Comparison of ENCODE assay signal across 20 cellular contexts in the genomic region with DNA sequence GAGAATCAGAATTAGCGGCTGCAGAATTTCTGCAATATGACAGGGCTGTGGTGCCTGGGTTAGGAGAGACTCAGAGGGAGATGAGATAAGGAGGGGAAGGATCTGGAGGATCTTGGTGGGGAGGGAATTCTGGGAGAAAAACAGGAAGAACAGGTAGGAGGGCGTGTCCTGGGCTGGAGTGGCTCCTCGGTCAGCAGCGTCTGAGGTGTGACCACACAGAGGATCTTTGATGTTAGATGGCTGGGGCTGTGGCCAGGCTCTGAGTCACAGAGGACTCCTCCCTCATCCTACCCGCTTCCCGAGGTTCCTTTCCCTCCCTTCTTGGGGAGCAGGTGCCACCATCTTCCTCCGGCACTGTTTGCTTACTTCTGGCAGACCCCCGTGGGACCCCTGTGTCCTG. TPM values are rescaled to one million over a fixed set of nuclear protein-coding genes. Genes with fewer than 3 reads are reported as not detected.
DNase-seq lines count a peak whose midpoint lies in the region; ATAC-seq and TF ChIP-seq lines count a peak whose summit lies in the region.
"Had no signal": no experiment of that assay in that cellular context is flagged by ENCODE, and none has a peak within 500 bp of the region (broad histone marks: within the 10 kb centered on the region; RNA-seq: fewer than 3 reads in every experiment).

No MANE protein-coding gene starts in this region.

- 8% methylated on average over 8 of the region's 8 CpGs for WGBS in esophagus squamous epithelium, 2 donors

- no peak overlapping the region for H3K4me3 Mint-ChIP-seq in naive thymus-derived CD8-positive, alpha-beta T cell
- H3K4me3 Mint-ChIP-seq: activated naive CD4-positive, alpha-beta T cell treated with anti-CD3 and anti-CD28 coated beads, Interleukin-2, amount 10 ng/mL, durations not matched to agents 7 days and 5 days; dendritic cell treated with granulocyte-macrophage colony-stimulating factor and Interleukin-4, amounts not matched to agents 40 ng/mL and 50 ng/mL, for 4 days had no signal

- H3K9me2 ChIP-seq in PC-9 (ENCODE audit: insufficient read depth) = no peaks in the 10 kb centered on the region

- H3K9me3 ChIP-seq in PC-9 (ENCODE audit: insufficient read depth, low read depth) = no peaks in the 10 kb centered on the region
- no peaks in the 10 kb centered on the region for H3K9me3 ChIP-seq in esophagus squamous epithelium

- H4K20me1 ChIP-seq in PC-9 (ENCODE audit: insufficient read depth) = no peaks in the 10 kb centered on the region

- no peaks in the 10 kb centered on the region for H3K36me3 Mint-ChIP-seq in naive thymus-derived CD8-positive, alpha-beta T cell
- H3K36me3 Mint-ChIP-seq: activated naive CD4-positive, alpha-beta T cell treated with anti-CD3 and anti-CD28 coated beads, Interleukin-2, amount 10 ng/mL, durations not matched to agents 7 days and 5 days had no signal

- no peaks in the 10 kb centered on the region for H3K9me3 Mint-ChIP-seq in naive thymus-derived CD8-positive, alpha-beta T cell
- H3K9me3 Mint-ChIP-seq: activated naive CD4-positive, alpha-beta T cell treated with anti-CD3 and anti-CD28 coated beads, Interleukin-2, amount 10 ng/mL, durations not matched to agents 7 days and 5 days; dendritic cell treated with granulocyte-macrophage colony-stimulating factor and Interleukin-4, amounts not matched to agents 40 ng/mL and 50 ng/mL, for 4 days had no signal

- TF ChIP-seq CTCF in PC-9 (conservative IDR thresholded peaks at IDR 0.05) = no peak
- no peak for TF ChIP-seq CTCF in esophagus squamous epithelium (IDR thresholded peaks at IDR 0.05)
- no peak for TF ChIP-seq CTCF in omental fat pad (IDR thresholded peaks at IDR 0.05)

- peak overlapping the region in 1 of 10 donors; percentile 88 for H3K27ac Mint-ChIP-seq in naive thymus-derived CD8-positive, alpha-beta T cell
- H3K27ac Mint-ChIP-seq: activated naive CD4-positive, alpha-beta T cell treated with anti-CD3 and anti-CD28 coated beads, Interleukin-2, amount 10 ng/mL, durations not matched to agents 7 days and 5 days; dendritic cell treated with granulocyte-macrophage colony-stimulating factor and Interleukin-4, amounts not matched to agents 40 ng/mL and 50 ng/mL, for 4 days had no signal

- H3K4me1 ChIP-seq in PC-9 (replicated peaks; ENCODE audit: insufficient read depth) (peaks cover 69% of the 10 kb centered on the region), esophagus squamous epithelium (peaks cover 8 to 37% (median 11%) of the 10 kb centered on the region in 3 donors)

- no peak overlapping the region for H2AFZ ChIP-seq in PC-9

- POLR2A ChIA-PET in PC-9 (lab: Charles Lee; ENCODE audit: unreplicated experiment) = no interaction called here
- POLR2A ChIA-PET in naive thymus-derived CD8-positive, alpha-beta T cell (lab: Charles Lee) = no interaction called here

- peaks cover 0 to 1% (median 0%) of the 10 kb centered on the region in 4 donors for H3K4me1 Mint-ChIP-seq in naive thymus-derived CD8-positive, alpha-beta T cell
- H3K4me1 Mint-ChIP-seq: activated naive CD4-positive, alpha-beta T cell treated with anti-CD3 and anti-CD28 coated beads, Interleukin-2, amount 10 ng/mL, durations not matched to agents 7 days and 5 days had no signal

- BruUV-seq in PC-9 (replicated peaks; lab: Mats Ljungman, UMichigan) = no TSS peak

- CTCF ChIA-PET in PC-9 (lab: Charles Lee) = no interaction called here

- TF ChIP-seq POLR2A in esophagus squamous epithelium (IDR thresholded peaks at IDR 0.05) = no peak

- intact Hi-C loops in PC-9 (cut with micrococcal nuclease; ENCODE audit: unreplicated experiment) (no loop called here), esophagus squamous epithelium (cut with DNase I) (no loop called here)

- H3K27me3 Mint-ChIP-seq in naive thymus-derived CD8-positive, alpha-beta T cell = peaks cover 39 to 87% (median 61%) of the 10 kb centered on the region in 5 donors

- DNase-seq in ELF-1 (ENCODE audit: low read depth, low spot score) (peak; percentile 91), PC-9 (peak; percentile 91 to 97), esophagus squamous epithelium (lab: John Stamatoyannopoulos, UW) (no peak), omental fat pad (ENCODE audit: low spot score) (no peak), NCI-H2171 treated with DMSO at 0.1 percent for 48 hours (lab: John Stamatoyannopoulos, UW) (no peak), T-helper 1 cell (no peak)
- no peak for DNase-seq in naive thymus-derived CD8-positive, alpha-beta T cell
- DNase-seq: activated CD4-positive, alpha-beta T cell treated with anti-CD3 and anti-CD28 coated beads for 1 hour; activated naive CD4-positive, alpha-beta T cell treated with anti-CD3 and anti-CD28 coated beads, Interleukin-2, amount 10 ng/mL, durations not matched to agents 7 days and 5 days; hypothalamus; NCI-H187 treated with DMSO at 0.1 percent for 48 hours; NCI-H82; stimulated activated CD4-positive, alpha-beta T cell treated with anti-CD3 and anti-CD28 coated beads, Interleukin-4, amount 100 ng/mL, for 1 hour; T-helper 2 cell had no signal

- ATAC-seq in omental fat pad (ENCODE audit: low FRiP score) (peak; percentile 86), GM21381 (IDR thresholded peaks at IDR 0.05; ENCODE audit: unreplicated experiment) (no peak)
- ATAC-seq in naive thymus-derived CD8-positive, alpha-beta T cell = no peak

- peak overlapping the region; percentile 64 for H3K4me2 ChIP-seq in PC-9

- H3F3A ChIP-seq in PC-9 (ENCODE audit: insufficient read depth, low read depth) = peaks cover 40% of the 10 kb centered on the region

- peaks cover 7% of the 10 kb centered on the region; the same call in 1 of the 2 replicates for H3K79me2 ChIP-seq in PC-9 (ENCODE audit: low read depth)

- H3K27me3 ChIP-seq in PC-9 (ENCODE audit: insufficient read depth, low read depth) = no peaks in the 10 kb centered on the region
- H3K27me3 ChIP-seq in esophagus squamous epithelium = peaks cover 0 to 68% (median 0%) of the 10 kb centered on the region in 4 donors

- H3K4me3 ChIP-seq in PC-9 (no peak overlapping the region), esophagus squamous epithelium (no peak overlapping the region)

- peak overlapping the region; percentile 62 for H3K27ac ChIP-seq in PC-9
- H3K27ac ChIP-seq in esophagus squamous epithelium = peak overlapping the region; percentile 55 to 77 (median 64)
- H3K27ac ChIP-seq: HL-60 had no signal

- H3K36me3 ChIP-seq in PC-9 (ENCODE audit: low read depth) = peaks cover 14% of the 10 kb centered on the region; the same call in 1 of the 2 replicates
- H3K36me3 ChIP-seq in esophagus squamous epithelium = no peaks in the 10 kb centered on the region

RNA-seq across cellular contexts. Expression of gene KLK6, which starts 6.4 kb away (rescaled TPM):
- total RNA-seq in PC-9 (2021) = 490 and 581 TPM in 2 replicates
- 100 to 1,000 TPM in 2 of 4 donors, 10 to 100 TPM in 1, 1 to 10 TPM in 1; 6.1 to 160 (median 102) TPM for total RNA-seq in esophagus squamous epithelium
- not detected for total RNA-seq in omental fat pad
- not detected for total RNA-seq in naive thymus-derived CD8-positive, alpha-beta T cell
- polyA plus RNA-seq in naive thymus-derived CD8-positive, alpha-beta T cell = not detected
- total RNA-seq: LHCN-M2, lung microvascular endothelial cell, ureter had no signal

RNA-seq across cellular contexts. Expression of gene KLK7, which starts 8.0 kb away (rescaled TPM):
- total RNA-seq in PC-9 (2021) (98.1 and 138 TPM in 2 replicates), esophagus squamous epithelium (100 to 1,000 TPM in 3 of 4 donors, 1 to 10 TPM in 1; 9.5 to 309 (median 198) TPM), omental fat pad (10 to 100 TPM in 2 of 4 donors, 1 to 10 TPM in 1, not detected in 1; 3.6 to 61.7 (median 16.6) TPM)
- total RNA-seq in naive thymus-derived CD8-positive, alpha-beta T cell = not detected
- polyA plus RNA-seq in naive thymus-derived CD8-positive, alpha-beta T cell = not detected
- total RNA-seq: LHCN-M2, lung microvascular endothelial cell, ureter had no signal

RNA-seq across cellular contexts. Expression of gene KLK5, which starts 22.9 kb away (rescaled TPM):
- total RNA-seq in PC-9 (2021) (405 and 412 TPM in 2 replicates), esophagus squamous epithelium (10 to 100 TPM in 3 of 4 donors, 1 to 10 TPM in 1; 5.9 to 84.7 (median 49.9) TPM), omental fat pad (10 to 100 TPM in 1 of 4 donors, 1 to 10 TPM in 2, not detected in 1; 3.3 to 12.2 (median 9.7) TPM)
- not detected for total RNA-seq in naive thymus-derived CD8-positive, alpha-beta T cell
- not detected for polyA plus RNA-seq in naive thymus-derived CD8-positive, alpha-beta T cell
- total RNA-seq: LHCN-M2, lung microvascular endothelial cell, ureter had no signal

RNA-seq across cellular contexts. Expression of gene KLK8, which starts 25.6 kb away (rescaled TPM):
- total RNA-seq in PC-9 (2021) = 120 and 128 TPM in 2 replicates
- total RNA-seq in esophagus squamous epithelium = 100 to 1,000 TPM in 3 of 4 donors, 10 to 100 TPM in 1; 32.8 to 235 (median 191) TPM
- 10 to 100 TPM in 1 of 4 donors, 1 to 10 TPM in 2, not detected in 1; 2.8 to 15.0 (median 3.4) TPM for total RNA-seq in omental fat pad
- total RNA-seq in naive thymus-derived CD8-positive, alpha-beta T cell = not detected
- polyA plus RNA-seq in naive thymus-derived CD8-positive, alpha-beta T cell = not detected
- total RNA-seq: LHCN-M2, lung microvascular endothelial cell, ureter had no signal

RNA-seq across cellular contexts. Expression of gene KLK10, which starts 43.7 kb away (rescaled TPM):
- 28.0 and 28.9 TPM in 2 replicates for total RNA-seq in PC-9 (2021)
- 100 to 1,000 TPM in 3 of 4 donors, 10 to 100 TPM in 1; 73.4 to 816 (median 310) TPM for total RNA-seq in esophagus squamous epithelium
- 10 to 100 TPM in 1 of 4 donors, 1 to 10 TPM in 2, not detected in 1; 1.6 to 14.2 (median 9.8) TPM for total RNA-seq in omental fat pad
- not detected for total RNA-seq in naive thymus-derived CD8-positive, alpha-beta T cell
- polyA plus RNA-seq in naive thymus-derived CD8-positive, alpha-beta T cell = not detected
- total RNA-seq: LHCN-M2, lung microvascular endothelial cell had no signal

Comparison
In these comparisons a context has a peak if more than half of its experiments do, and no peak if none do; other contexts are left out.
1. DNase-seq: peak in ELF-1 (single experiment) and PC-9 (2 of 2); none in esophagus squamous epithelium (single experiment), omental fat pad (single experiment), naive thymus-derived CD8-positive, alpha-beta T cell (0 of 10), NCI-H2171 treated with DMSO at 0.1 percent for 48 hours (single experiment) and T-helper 1 cell (0 of 5).
2. RNA of gene KLK6, which starts 6.4 kb away (total RNA-seq): 490 to 581 TPM in PC-9 and 6.1 to 160 TPM in esophagus squamous epithelium; not detected in omental fat pad and not detected in naive thymus-derived CD8-positive, alpha-beta T cell; every median in the first group is over 4 times any median in the second.